Comparison of ENCODE assay signal across 1 cellular context in genomic region chr6:155943635-155944034, GRCh38.
TF ChIP-seq lines count a peak whose summit lies in the region.

No MANE protein-coding gene starts in this region.

TF ChIP-seq in GM23338, 12 proteins besides CTCF, POLR2A, EP300 and RAD21:
- TF ChIP-seq ZNF462 (CRISPR knock-in tag; IDR thresholded peaks at IDR 0.05), result no peak
- TF ChIP-seq REST (IDR thresholded peaks at IDR 0.05; ENCODE audit: unreplicated experiment), result no peak
- no peak for TF ChIP-seq STAT1 (IDR thresholded peaks at IDR 0.05; ENCODE audit: unreplicated experiment)
- TF ChIP-seq CREB1 (CRISPR knock-in tag; IDR thresholded peaks at IDR 0.05; ENCODE audit: low read depth), result no peak
